In the genomic region with DNA sequence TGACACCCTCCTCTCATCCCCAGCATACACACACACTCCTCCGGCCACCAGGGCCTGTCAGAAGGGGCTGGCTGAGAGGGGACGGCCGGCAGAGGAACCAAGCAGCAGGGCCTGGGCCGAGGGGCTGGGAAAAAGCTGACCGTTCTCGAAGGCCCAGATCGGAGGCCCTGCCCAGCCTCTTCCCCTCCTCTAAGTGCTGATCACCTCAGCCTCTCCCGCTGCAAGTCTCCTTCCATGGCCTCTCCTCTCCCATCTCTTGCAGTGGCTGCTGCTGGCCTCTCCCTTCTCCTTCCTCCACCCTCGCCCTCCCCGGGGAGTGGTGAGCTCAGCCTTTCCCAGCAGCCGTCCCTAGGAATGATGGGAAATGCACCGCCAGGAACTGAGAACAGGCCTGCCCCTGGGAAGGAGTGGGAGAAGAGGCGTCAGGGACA, we compare ENCODE assay signal across 8 cellular contexts. TPM values are rescaled to one million over a fixed set of nuclear protein-coding genes. Genes with fewer than 3 reads are reported as not detected.
DNase-seq lines count a peak whose midpoint lies in the region; ATAC-seq and TF ChIP-seq lines count a peak whose summit lies in the region.

No MANE protein-coding gene starts in this region.

- H3K4me2 ChIP-seq in fibroblast of lung (ENCODE audit: extremely low read depth, insufficient read depth, low read length) = no peak overlapping the region

- DNase-seq in SHP77 treated with DMSO at 0.1 percent for 48 hours (lab: John Stamatoyannopoulos, UW) (peak; percentile 77), fibroblast of lung (ENCODE audit: low read depth in 2 of 2) (peak; percentile 17 to 31), transverse colon (peak; percentile 82), NCI-H2029 (lab: John Stamatoyannopoulos, UW) (no peak), Calu3 (no peak)
- no peak for DNase-seq in stimulated activated CD4-positive, alpha-beta T cell treated with anti-CD3 and anti-CD28 coated beads, Interleukin-4, amount 100 ng/mL, for 1 hour

- CTCF ChIA-PET in Calu3 (lab: Charles Lee) = no interaction called here

- H3K9me3 ChIP-seq in fibroblast of lung (ENCODE audit: control insufficient read depth, insufficient read depth, low read depth, low read length) (no peaks in the 10 kb centered on the region), muscle layer of colon (ENCODE audit: low read length) (no peaks in the 10 kb centered on the region), transverse colon (no peaks in the 10 kb centered on the region)

- H3K79me2 ChIP-seq in fibroblast of lung (ENCODE audit: control insufficient read depth, insufficient read depth, low read length) = no peaks in the 10 kb centered on the region

- H3K27ac ChIP-seq in fibroblast of lung (ENCODE audit: insufficient read depth, low read length) = peak overlapping the region; percentile 73
- H3K27ac ChIP-seq in muscle layer of colon (ENCODE audit: low read depth, low read length) = peak overlapping the region; percentile 75
- peak overlapping the region; percentile 77 to 83 (median 80) for H3K27ac ChIP-seq in transverse colon

- H3K36me3 ChIP-seq in fibroblast of lung (ENCODE audit: control insufficient read depth, insufficient read depth, low read length) (no peaks in the 10 kb centered on the region), muscle layer of colon (ENCODE audit: insufficient read depth, low read length) (no peaks in the 10 kb centered on the region), transverse colon (peaks cover 0 to 5% (median 0%) of the 10 kb centered on the region in 4 donors)

- peak; percentile 53 for TF ChIP-seq POLR2A in transverse colon (IDR thresholded peaks at IDR 0.05)

- H3K4me3 ChIP-seq in fibroblast of lung (replicated peaks in 1 of 4; ENCODE audit: control extremely low read depth in 1 of 4, insufficient read depth in 1 of 4, low read depth in 3 of 4, low read length in 4 of 4) = peak overlapping the region in 2 of 4 experiments; percentile 6 to 48
- H3K4me3 ChIP-seq in muscle layer of colon (ENCODE audit: low read depth in 1 of 2, low read length in 2 of 2) = no peak overlapping the region
- peak overlapping the region in 1 of 4 donors; percentile 30 for H3K4me3 ChIP-seq in transverse colon

- H3K27ac Mint-ChIP-seq in Calu3 (ENCODE audit: unreplicated experiment) = no peak overlapping the region

- H3K9me3 Mint-ChIP-seq in Calu3 (ENCODE audit: low read depth, unreplicated experiment) = no peaks in the 10 kb centered on the region

- H3K4me1 ChIP-seq in fibroblast of lung (ENCODE audit: control insufficient read depth, extremely low read depth, insufficient read depth, low read length) (peaks cover 13% of the 10 kb centered on the region), muscle layer of colon (ENCODE audit: insufficient read depth, low read length) (peaks cover 48% of the 10 kb centered on the region), transverse colon (peaks cover 27 to 63% (median 46%) of the 10 kb centered on the region in 4 donors)

- in situ Hi-C loops in transverse colon (cut with MboI; ENCODE audit: low pct_ligation_motif_present in 1 of 4, low pct_unique_long_range_greater_than_20kb in 1 of 4, low sequenced_read_pairs in 3 of 4) = no loop called here

- no peak for TF ChIP-seq CTCF in fibroblast of lung (conservative IDR thresholded peaks at IDR 0.05 in 1 of 2, IDR thresholded peaks at IDR 0.05 in 1 of 2; ENCODE audit: low read depth in 1 of 2, low read length in 2 of 2)
- no peak for TF ChIP-seq CTCF in transverse colon (IDR thresholded peaks at IDR 0.05)
- no peak for TF ChIP-seq CTCF in Calu3 (IDR thresholded peaks at IDR 0.05; ENCODE audit: unreplicated experiment)

- intact Hi-C loops in transverse colon (cut with DNase I; ENCODE audit: low total_unique reads) (no loop called here), Calu3 (cut with micrococcal nuclease; ENCODE audit: unreplicated experiment) (no loop called here)

- BruUV-seq in Calu3 (replicated peaks; lab: Mats Ljungman, UMichigan) = no TSS peak

- no peak for ATAC-seq in HG03439 (IDR thresholded peaks at IDR 0.05; ENCODE audit: unreplicated experiment)

- no peaks in the 10 kb centered on the region for H4K20me1 ChIP-seq in fibroblast of lung (ENCODE audit: control insufficient read depth, extremely low read depth, insufficient read depth, low read length)

- WGBS in transverse colon (ENCODE audit: low coverage in 1 of 2), 2 donors = 47% methylated on average over 13 of the region's 13 CpGs; no CpG with 5 or more reads in 1 of the 2 donors

- H3K27me3 ChIP-seq in fibroblast of lung (ENCODE audit: control insufficient read depth, insufficient read depth, low read length) (no peaks in the 10 kb centered on the region), muscle layer of colon (ENCODE audit: control insufficient read depth in 1 of 2, insufficient read depth in 2 of 2, low read length in 2 of 2) (no peaks in the 10 kb centered on the region), transverse colon (no peaks in the 10 kb centered on the region)

- no peak overlapping the region for H3K4me3 Mint-ChIP-seq in Calu3 (ENCODE audit: low read depth, unreplicated experiment)

- no peaks in the 10 kb centered on the region for H3K4me1 Mint-ChIP-seq in Calu3 (ENCODE audit: low read depth, unreplicated experiment)

- H3K36me3 Mint-ChIP-seq in Calu3 (ENCODE audit: insufficient read depth, unreplicated experiment) = peaks cover 6% of the 10 kb centered on the region

- no peaks in the 10 kb centered on the region for H3K27me3 Mint-ChIP-seq in Calu3 (ENCODE audit: unreplicated experiment)

- peak overlapping the region; percentile 45 for H2AFZ ChIP-seq in fibroblast of lung (ENCODE audit: low read length)

- peak overlapping the region; percentile 57 for H3K9ac ChIP-seq in fibroblast of lung (ENCODE audit: insufficient read depth, low read length)
- H3K9ac ChIP-seq in muscle layer of colon (ENCODE audit: low read length) = no peak overlapping the region

- no peak for TF ChIP-seq EP300 in transverse colon (IDR thresholded peaks at IDR 0.05; ENCODE audit: low read depth)

RNA-seq across cellular contexts. Expression of a gene that starts 39.6 kb away (rescaled TPM):
- total RNA-seq in fibroblast of lung (4.3 and 6.2 TPM in 2 replicates), transverse colon (10 to 100 TPM; 55.7 to 88.2 (median 78.0) TPM), Calu3 (2022) (8.7 and 12.8 TPM in 2 replicates)
- 9.8 and 18.9 TPM in 2 replicates for polyA plus RNA-seq in fibroblast of lung
- polyA plus RNA-seq in fibroblast of lung (2012) = 7.1 and 16.6 TPM in 2 replicates
- polyA minus RNA-seq in fibroblast of lung (ENCODE audit: low replicate concordance) = 29.2 and 42.7 TPM in 2 replicates

Comparison
In these comparisons a context has a peak if more than half of its experiments do, and no peak if none do; other contexts are left out.
1. DNase-seq: peak in SHP77 treated with DMSO at 0.1 percent for 48 hours (single experiment), fibroblast of lung (2 of 2) and transverse colon (single experiment); none in NCI-H2029 (single experiment), Calu3 (single experiment) and stimulated activated CD4-positive, alpha-beta T cell treated with anti-CD3 and anti-CD28 coated beads, Interleukin-4, amount 100 ng/mL, for 1 hour (single experiment).
2. Peak in every context shown above with its lines, with median percentiles within 50 percentile points of each other: H3K27ac ChIP-seq.